Comparison of ENCODE assay signal across 8 cellular contexts in the genomic region with DNA sequence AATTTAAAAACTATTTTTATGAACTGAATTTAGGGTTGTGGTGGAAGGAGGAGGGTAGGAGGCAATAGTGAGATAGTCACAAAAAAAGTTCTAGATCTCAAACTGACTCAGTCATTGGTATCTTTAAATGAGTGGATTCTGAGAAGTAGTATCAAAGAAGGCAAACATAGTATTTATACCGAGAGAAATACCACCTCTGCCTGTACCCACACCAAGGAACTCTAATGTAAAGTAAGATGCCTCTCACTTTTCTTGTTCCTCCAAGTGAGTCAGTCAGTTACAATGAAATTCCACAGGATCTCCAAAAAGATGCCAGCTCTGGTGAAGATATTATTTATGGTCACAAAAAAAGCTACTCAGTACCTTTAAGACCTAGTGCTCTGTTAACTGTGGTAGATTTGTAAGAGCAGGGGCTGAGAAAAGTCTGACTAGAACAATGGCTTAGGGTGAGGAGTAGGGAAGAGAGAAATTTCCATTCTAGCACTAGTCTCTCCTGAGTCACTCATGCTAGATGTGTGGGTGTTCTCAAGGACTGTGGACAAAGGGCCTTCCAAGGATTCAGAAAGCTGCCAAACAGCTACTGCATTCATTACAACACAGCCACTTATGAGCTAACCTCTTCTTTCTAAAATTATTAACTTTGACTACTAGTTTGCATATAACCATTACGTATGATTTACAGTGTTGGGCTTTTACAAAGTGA. TPM values are rescaled to one million over a fixed set of nuclear protein-coding genes. Genes with fewer than 3 reads are reported as not detected.
DNase-seq lines count a peak whose midpoint lies in the region; ATAC-seq and TF ChIP-seq lines count a peak whose summit lies in the region.

No MANE protein-coding gene starts in this region.

- peaks cover 35% of the 10 kb centered on the region for H3K4me1 ChIP-seq in Panc1 (ENCODE audit: control insufficient read depth, insufficient read depth, low read length)

- CTCF ChIA-PET in Panc1 (lab: Charles Lee): no interaction called here

- in situ Hi-C loops in Panc1 (cut with HindIII; ENCODE audit: low pct_unique_long_range_greater_than_20kb, low sequenced_read_pairs): no loop called here

- TF ChIP-seq CTCF in Panc1 (IDR thresholded peaks at IDR 0.05): no peak
- no peak for TF ChIP-seq CTCF in omental fat pad (IDR thresholded peaks at IDR 0.05)

- peaks cover 17% of the 10 kb centered on the region for H3K36me3 ChIP-seq in Panc1 (ENCODE audit: control insufficient read depth, insufficient read depth, low read length)

- H3K27me3 ChIP-seq in Panc1 (ENCODE audit: control insufficient read depth, insufficient read depth, low read length): no peaks in the 10 kb centered on the region

- POLR2A ChIA-PET in Panc1 (lab: Charles Lee): interaction anchor here (0.6 kb wide), 1 partner anchor 18 kb away, joined by 9 read pairs; no protein-coding TSS in a partner anchor

- H3K4me3 ChIP-seq in Panc1 (ENCODE audit: low read depth in 2 of 2, low read length in 2 of 2): no peak overlapping the region

- DNase-seq in ELR (ENCODE audit: low read depth) (peak; percentile 81), Panc1 (ENCODE audit: low read depth, low spot score) (no peak), omental fat pad (ENCODE audit: low spot score) (no peak), NCI-H1694 (lab: John Stamatoyannopoulos, UW) (no peak), cortex of kidney (lab: John Stamatoyannopoulos, UW) (no peak), NCI-H524 (lab: John Stamatoyannopoulos, UW) (no peak)

- peak; percentile 78 for ATAC-seq in Panc1
- ATAC-seq in esophagus mucosa: peak; percentile 96
- ATAC-seq in omental fat pad (ENCODE audit: low FRiP score): peak; percentile 91
- no peak for ATAC-seq in GM21526 (IDR thresholded peaks at IDR 0.05; ENCODE audit: low FRiP score, unreplicated experiment)

- BruUV-seq in Panc1 (replicated peaks; lab: Mats Ljungman, UMichigan): no TSS peak

- H3K27ac ChIP-seq in Panc1 (ENCODE audit: low read length): peak overlapping the region; percentile 70

- intact Hi-C loops in Panc1 (cut with micrococcal nuclease; ENCODE audit: unreplicated experiment): no loop called here

- H3K9me3 ChIP-seq in Panc1 (ENCODE audit: control insufficient read depth, insufficient read depth, low read depth, low read length): no peaks in the 10 kb centered on the region

RNA-seq across cellular contexts. Expression of gene YWHAQ, which starts 36.3 kb away (rescaled TPM):
- total RNA-seq in Panc1 (2021; ENCODE audit: unreplicated experiment) (683 TPM), esophagus mucosa (392 TPM), omental fat pad (100 to 1,000 TPM; 160 to 222 (median 168) TPM)
- 719 TPM for polyA plus RNA-seq in Panc1 (2012; ENCODE audit: insufficient read length)

RNA-seq across cellular contexts. Expression of gene ADAM17, which starts 38.9 kb away (rescaled TPM):
- total RNA-seq in Panc1 (2021; ENCODE audit: unreplicated experiment) (50.0 TPM), esophagus mucosa (27.5 TPM), omental fat pad (10 to 100 TPM; 25.1 to 73.1 (median 44.1) TPM)
- 33.9 TPM for polyA plus RNA-seq in Panc1 (2012; ENCODE audit: insufficient read length)
